Comparison of ENCODE assay signal across 7 cellular contexts in the genomic region with DNA sequence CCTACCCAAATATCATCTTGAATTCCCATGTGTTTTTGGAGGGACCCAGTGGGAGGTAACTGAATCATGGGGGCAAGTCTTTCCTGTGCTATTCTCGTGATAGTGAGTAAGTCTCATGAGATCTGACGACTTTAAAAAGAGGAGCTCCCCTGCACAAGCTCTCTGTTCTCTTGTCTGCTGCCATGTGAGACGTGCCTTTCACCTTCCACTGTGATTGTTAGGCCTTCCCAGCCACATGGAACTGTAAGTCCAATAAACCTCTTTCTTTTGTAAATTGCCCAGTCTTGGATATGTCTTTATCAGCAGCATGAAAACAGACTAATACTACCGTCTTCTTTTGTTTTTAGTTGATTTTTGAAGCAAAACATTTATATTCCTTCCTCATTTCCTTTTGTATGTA. TPM values are rescaled to one million over a fixed set of nuclear protein-coding genes. Genes with fewer than 3 reads are reported as not detected.
"Had no signal": no experiment of that assay in that cellular context is flagged by ENCODE, and none has a peak within 500 bp of the region (broad histone marks: within the 10 kb centered on the region; RNA-seq: fewer than 3 reads in every experiment).

No MANE protein-coding gene starts in this region.

RNA-seq across cellular contexts. Expression of a gene that starts 52.8 kb away (rescaled TPM):
- total RNA-seq: GM23248, GM23338, H1, H4, H7, H9, HFFc6 had no signal
- polyA plus RNA-seq: GM23248, GM23338, H1 had no signal
